ENCODE assay signal across 8 cellular contexts in genomic region chr12:31958601-31959000, GRCh38. TPM values are rescaled to one million over a fixed set of nuclear protein-coding genes. Genes with fewer than 3 reads are reported as not detected.
DNase-seq lines count a peak whose midpoint lies in the region; ATAC-seq and TF ChIP-seq lines count a peak whose summit lies in the region.

No MANE protein-coding gene starts in this region.

- POLR2A ChIA-PET in Caco-2 (lab: Charles Lee): interaction anchor here (0.8 to 1.3 kb wide), 2 partner anchors 243 to 299 kb away, joined by 3 to 5 read pairs; partner anchors contain the start of gene ETFBKMT

- H3K9me3 Mint-ChIP-seq in Caco-2 (ENCODE audit: unreplicated experiment) (peaks cover 47% of the 10 kb centered on the region), endodermal cell (peaks cover 27% of the 10 kb centered on the region)

- TF ChIP-seq CTCF in Caco-2 (IDR thresholded peaks at IDR 0.05; ENCODE audit: insufficient read depth in 1 of 2, low read depth in 1 of 2, low read length in 1 of 2, severe bottlenecking in 1 of 2, unreplicated experiment in 1 of 2) (no peak), endodermal cell (conservative IDR thresholded peaks at IDR 0.05) (no peak), neutrophil (IDR thresholded peaks at IDR 0.05) (no peak)

- peak overlapping the region; percentile 69 for H3K4me3 ChIP-seq in Caco-2 (ENCODE audit: low read depth, low read length)
- peak overlapping the region; percentile 97 for H3K4me3 ChIP-seq in endodermal cell (ENCODE audit: low read length)
- H3K4me3 ChIP-seq in neutrophil (ENCODE audit: low read depth in 1 of 2, low read length in 1 of 2): peak overlapping the region; percentile 60 to 83

- H3K27ac ChIP-seq in endodermal cell (ENCODE audit: low read depth, low read length) (no peak overlapping the region), neutrophil (peak overlapping the region; percentile 100)

- H3K9ac ChIP-seq in endodermal cell (ENCODE audit: extremely low read depth, low read length, poor library complexity, severe bottlenecking): no peak overlapping the region

- intact Hi-C loops in Caco-2 (cut with micrococcal nuclease; ENCODE audit: unreplicated experiment): loop anchor here (1.0 to 5.0 kb wide), 6 partner anchors 76 to 300 kb away; partner anchors contain the start of genes AMN1 and ETFBKMT
- intact Hi-C loops in posterior cingulate gyrus (cut with DNase I): loop anchor here (10.0 kb wide), 1 partner anchor 346 kb away; no protein-coding TSS in a partner anchor

- H3K27me3 Mint-ChIP-seq in Caco-2 (ENCODE audit: insufficient read depth, unreplicated experiment): no peaks in the 10 kb centered on the region
- no peaks in the 10 kb centered on the region for H3K27me3 Mint-ChIP-seq in endodermal cell (ENCODE audit: insufficient read depth)

- H3K27ac Mint-ChIP-seq in Caco-2 (ENCODE audit: unreplicated experiment) (peak overlapping the region; percentile 93), endodermal cell (peak overlapping the region; percentile 89)

- H3K9me3 ChIP-seq in Caco-2 (peaks cover 51% of the 10 kb centered on the region), endodermal cell (ENCODE audit: control insufficient read depth, low read length) (peaks cover 20% of the 10 kb centered on the region), neutrophil (no peaks in the 10 kb centered on the region)

- peaks cover 4% of the 10 kb centered on the region for H3K36me3 ChIP-seq in Caco-2 (ENCODE audit: control insufficient read depth, insufficient read depth, low read length)
- H3K36me3 ChIP-seq in endodermal cell (ENCODE audit: control insufficient read depth, insufficient read depth, low read length): peaks cover 23% of the 10 kb centered on the region
- H3K36me3 ChIP-seq in neutrophil: peaks cover 31% of the 10 kb centered on the region

- ATAC-seq in HG03139 (IDR thresholded peaks at IDR 0.05; ENCODE audit: unreplicated experiment): no peak
- no peak for ATAC-seq in GM19397 (IDR thresholded peaks at IDR 0.05; ENCODE audit: unreplicated experiment)

- H3K4me3 Mint-ChIP-seq in Caco-2 (ENCODE audit: unreplicated experiment) (peak overlapping the region; percentile 84), endodermal cell (peak overlapping the region; percentile 95)

- BruUV-seq in Caco-2 (replicated peaks; lab: Mats Ljungman, UMichigan): TSS peak; percentile 82

- no peaks in the 10 kb centered on the region for H3K27me3 ChIP-seq in Caco-2 (replicated peaks; ENCODE audit: control insufficient read depth, insufficient read depth, low read length)
- no peaks in the 10 kb centered on the region for H3K27me3 ChIP-seq in endodermal cell (ENCODE audit: control insufficient read depth, insufficient read depth, low read length, poor library complexity, severe bottlenecking)
- no peaks in the 10 kb centered on the region for H3K27me3 ChIP-seq in neutrophil

- WGBS in endodermal cell (ENCODE audit: insufficient coverage in 1 of 2, insufficient read length in 1 of 2), 2 experiments: 34 to 41% methylated on average over 7 of the region's 7 CpGs

- H3K4me1 Mint-ChIP-seq in Caco-2 (ENCODE audit: low read depth, unreplicated experiment) (peaks cover 41% of the 10 kb centered on the region), endodermal cell (peaks cover 42% of the 10 kb centered on the region)

- H3K4me1 ChIP-seq in Caco-2 (peaks cover 38% of the 10 kb centered on the region), endodermal cell (ENCODE audit: control insufficient read depth, insufficient read depth, low read length) (no peaks in the 10 kb centered on the region), neutrophil (ENCODE audit: control insufficient read depth in 1 of 2, insufficient read depth in 1 of 2, low read depth in 1 of 2, low read length in 1 of 2) (peaks cover 48 to 57% of the 10 kb centered on the region in 2 experiments)

- CTCF ChIA-PET in Caco-2 (lab: Charles Lee): interaction anchor here (1.0 kb wide), 1 partner anchor 313 kb away, joined by 3 read pairs; no protein-coding TSS in a partner anchor

- DNase-seq in Caco-2: peak in 1 of 2 experiments; percentile 39
- peak; percentile 45 for DNase-seq in NCI-H82 treated with DMSO at 0.1 percent for 48 hours (lab: John Stamatoyannopoulos, UW; ENCODE audit: unreplicated experiment)
- no peak for DNase-seq in endodermal cell
- no peak for DNase-seq in posterior cingulate gyrus
- no peak for DNase-seq in NCI-H2081 (lab: John Stamatoyannopoulos, UW)

- H3K36me3 Mint-ChIP-seq in Caco-2 (ENCODE audit: insufficient read depth, unreplicated experiment) (peaks cover 83% of the 10 kb centered on the region), endodermal cell (ENCODE audit: low read depth) (peaks cover 36% of the 10 kb centered on the region)

RNA-seq across cellular contexts. Expression of gene RESF1, which starts 0.6 kb away (rescaled TPM):
- total RNA-seq in Caco-2 (2022): 110 and 118 TPM in 2 replicates
- 100 to 1,000 TPM; 152 to 201 TPM for total RNA-seq in endodermal cell
- polyA plus RNA-seq in endodermal cell (2013, experiment 1 of 2): 42.0 TPM
- polyA plus RNA-seq in endodermal cell (2013, experiment 2 of 2): 45.3 TPM
